ENCODE assay signal across 21 cellular contexts in genomic region chr20:43322851-43323250, GRCh38.
A peak's percentile ranks its signal among the peaks of the same experiment; 100 is the strongest.
DNase-seq lines count a peak whose midpoint lies in the region; ATAC-seq, FAIRE-seq and TF ChIP-seq lines count a peak whose summit lies in the region.
"Had no signal": no experiment of that assay in that cellular context is flagged by ENCODE, and none has a peak within 500 bp of the region (broad histone marks: within the 10 kb centered on the region; RNA-seq: fewer than 3 reads in every experiment).

No MANE protein-coding gene starts in this region.

- no peak for ATAC-seq in HG03135 (IDR thresholded peaks at IDR 0.05; ENCODE audit: unreplicated experiment)
- ATAC-seq in activated T-cell treated with anti-CD3 and anti-CD28 coated beads, Interleukin-2, amount 50 U/mL, for 4 hours, result no peak
- no peak for ATAC-seq in HG03025 (IDR thresholded peaks at IDR 0.05; ENCODE audit: low FRiP score, unreplicated experiment)
- ATAC-seq: activated CD4-positive, alpha-beta T cell treated with anti-CD3 and anti-CD28 coated beads for 36 hours; left lobe of liver; mucosa of descending colon had no signal

- H3K9me2 ChIP-seq in GM23248 (ENCODE audit: insufficient read depth), result no peaks in the 10 kb centered on the region

- no peaks in the 10 kb centered on the region for H3K79me2 ChIP-seq in GM23248 (ENCODE audit: insufficient read depth)

- H3K36me3 ChIP-seq in GM23248 (ENCODE audit: low read depth), result no peaks in the 10 kb centered on the region
- H3K36me3 ChIP-seq: SJSA1, transverse colon had no signal

- no peak overlapping the region for H3K4me3 Mint-ChIP-seq in activated T-cell treated with anti-CD3 and anti-CD28 coated beads, Interleukin-2, amount 50 U/mL, for 4 hours
- H3K4me3 Mint-ChIP-seq: activated CD4-positive, alpha-beta T cell treated with anti-CD3 and anti-CD28 coated beads for 36 hours had no signal

- no peak overlapping the region for H3K4me2 ChIP-seq in GM23248 (ENCODE audit: unreplicated experiment)

- H3K4me3 ChIP-seq in GM23248, result no peak overlapping the region
- H3K4me3 ChIP-seq in fibroblast of pulmonary artery (replicated peaks; ENCODE audit: low read depth, low read length), result no peak overlapping the region
- H3K4me3 ChIP-seq: mucosa of descending colon, SJSA1, transverse colon had no signal

- peaks cover 3% of the 10 kb centered on the region for H3K27me3 Mint-ChIP-seq in activated T-cell treated with anti-CD3 and anti-CD28 coated beads, Interleukin-2, amount 50 U/mL, for 4 hours (ENCODE audit: low read depth)

- H3K4me1 Mint-ChIP-seq in activated T-cell treated with anti-CD3 and anti-CD28 coated beads, Interleukin-2, amount 50 U/mL, for 4 hours (ENCODE audit: low read depth), result no peaks in the 10 kb centered on the region
- H3K4me1 Mint-ChIP-seq: activated CD4-positive, alpha-beta T cell treated with anti-CD3 and anti-CD28 coated beads for 36 hours had no signal

- no peaks in the 10 kb centered on the region for H3K9me3 ChIP-seq in GM23248 (ENCODE audit: low read depth)
- H3K9me3 ChIP-seq: mucosa of descending colon, SJSA1, transverse colon had no signal

- H3K36me3 Mint-ChIP-seq in activated T-cell treated with anti-CD3 and anti-CD28 coated beads, Interleukin-2, amount 50 U/mL, for 4 hours (ENCODE audit: insufficient read depth), result no peaks in the 10 kb centered on the region

- in situ Hi-C loops in GM23248 (cut with MboI), result no loop called here

- H3K9ac ChIP-seq in GM23248, result no peak overlapping the region

- no peak for TF ChIP-seq CTCF in fibroblast of pulmonary artery (IDR thresholded peaks at IDR 0.05; ENCODE audit: low read length, missing control alignments)

- H2AFZ ChIP-seq in GM23248, result no peak overlapping the region

- DNase-seq in DMS 273 (lab: John Stamatoyannopoulos, UW; ENCODE audit: unreplicated experiment), result peak; percentile 20
- DNase-seq in DMS 273 treated with DMSO at 0.1 percent for 48 hours (lab: John Stamatoyannopoulos, UW), result no peak
- peak; percentile 27 for DNase-seq in GM23248
- peak; percentile 29 for DNase-seq in RCC 7860 (ENCODE audit: low spot score)
- DNase-seq in fibroblast of pulmonary artery (ENCODE audit: low read depth), result peak; percentile 31
- DNase-seq in activated T-cell treated with anti-CD3 and anti-CD28 coated beads, Interleukin-2, amount 50 U/mL, for 4 hours, result no peak
- DNase-seq: activated CD4-positive, alpha-beta T cell treated with anti-CD3 and anti-CD28 coated beads for 36 hours; activated naive CD4-positive, alpha-beta T cell; anterior cingulate cortex; DMS79 treated with DMSO at 0.1 percent for 48 hours; stimulated activated CD4-positive, alpha-beta T cell treated with anti-CD3 and anti-CD28 coated beads, Interleukin-15, amount 100 ng/mL, for 24 hours; stimulated activated naive CD4-positive, alpha-beta T cell; transverse colon had no signal

- no peak for FAIRE-seq in RCC 7860 (lab: Jason Lieb, UNC)
- FAIRE-seq: frontal cortex had no signal

- WGBS in GM23248 (ENCODE audit: low coverage in 1 of 2, low lambda C conversion rate in 2 of 2, missing lambda C conversion rate in 2 of 2), 2 experiments, result 40 to 52% methylated on average over 4 of the region's 4 CpGs

- no peaks in the 10 kb centered on the region for H3K27me3 ChIP-seq in GM23248 (replicated peaks; ENCODE audit: insufficient read depth)
- H3K27me3 ChIP-seq: SJSA1, transverse colon had no signal

- no peaks in the 10 kb centered on the region for H3K9me3 Mint-ChIP-seq in activated T-cell treated with anti-CD3 and anti-CD28 coated beads, Interleukin-2, amount 50 U/mL, for 4 hours

- H4K20me1 ChIP-seq in GM23248 (ENCODE audit: insufficient read depth), result no peaks in the 10 kb centered on the region

- no peaks in the 10 kb centered on the region for H3K4me1 ChIP-seq in GM23248 (ENCODE audit: insufficient read depth)
- H3K4me1 ChIP-seq: SJSA1, transverse colon had no signal

- H3F3A ChIP-seq in GM23248 (ENCODE audit: insufficient read depth), result no peaks in the 10 kb centered on the region

- H3K27ac ChIP-seq in GM23248, result no peak overlapping the region
- H3K27ac ChIP-seq: 22Rv1, C4-2B, SJSA1, transverse colon had no signal

Comparison
In these comparisons a context has a peak if more than half of its experiments do, and no peak if none do; other contexts are left out.
1. DNase-seq: peak in DMS 273 (single experiment), GM23248 (single experiment), RCC 7860 (single experiment) and fibroblast of pulmonary artery (single experiment); none in DMS 273 treated with DMSO at 0.1 percent for 48 hours (single experiment) and activated T-cell treated with anti-CD3 and anti-CD28 coated beads, Interleukin-2, amount 50 U/mL, for 4 hours (single experiment).